ENCODE assay signal across 13 cellular contexts in genomic region chr10:35388197-35388596, GRCh38. TPM values are rescaled to one million over a fixed set of nuclear protein-coding genes. Genes with fewer than 3 reads are reported as not detected.
DNase-seq lines count a peak whose midpoint lies in the region; ATAC-seq and TF ChIP-seq lines count a peak whose summit lies in the region.
"Had no signal": no experiment of that assay in that cellular context is flagged by ENCODE, and none has a peak within 500 bp of the region (broad histone marks: within the 10 kb centered on the region; RNA-seq: fewer than 3 reads in every experiment).

No MANE protein-coding gene starts in this region.

- POLR2A ChIA-PET in AG04450 (lab: Yijun Ruan, JAX) = no interaction called here

- ATAC-seq in GM19025 (IDR thresholded peaks at IDR 0.05; ENCODE audit: low read depth, unreplicated experiment) (peak; percentile 39), HG02885 (IDR thresholded peaks at IDR 0.05; ENCODE audit: poor library complexity, unreplicated experiment) (peak; percentile 41), HG03175 (IDR thresholded peaks at IDR 0.05; ENCODE audit: unreplicated experiment) (no peak)

- TF ChIP-seq CTCF in AG04450 (IDR thresholded peaks at IDR 0.05; ENCODE audit: low read depth, low read length) = no peak

- peak overlapping the region; percentile 41 for H3K27ac ChIP-seq in AG04450 (ENCODE audit: low read depth, low read length)
- H3K27ac ChIP-seq: coronary artery had no signal

- H3K4me3 ChIP-seq in AG04450 (ENCODE audit: low read depth, low read length) = no peak overlapping the region
- H3K4me3 ChIP-seq: coronary artery, mucosa of descending colon, right lobe of liver had no signal

- CTCF ChIA-PET in AG04450 (lab: Charles Lee) = no interaction called here

- H3K27me3 ChIP-seq in AG04450 (ENCODE audit: control insufficient read depth, insufficient read depth, low read length) = no peaks in the 10 kb centered on the region
- H3K27me3 ChIP-seq: right lobe of liver had no signal

- peaks cover 12% of the 10 kb centered on the region; the same call in 1 of the 2 replicates for H3K9me3 ChIP-seq in AG04450 (ENCODE audit: control insufficient read depth, insufficient read depth, low read length)

- DNase-seq in AG04450 (ENCODE audit: low read depth, low spot score) = no peak
- peak; percentile 90 for DNase-seq in NCI-H345 treated with DMSO at 0.1 percent for 48 hours (lab: John Stamatoyannopoulos, UW; ENCODE audit: unreplicated experiment)
- no peak for DNase-seq in DMS 273 (lab: John Stamatoyannopoulos, UW; ENCODE audit: unreplicated experiment)
- DNase-seq in globus pallidus (ENCODE audit: low spot score) = no peak
- no peak for DNase-seq in putamen (ENCODE audit: low spot score)
- DNase-seq: activated naive CD4-positive, alpha-beta T cell treated with Interleukin-2 at 50 U/mL for 16 hours; mucosa of descending colon; NCI-H1092 treated with DMSO at 0.1 percent for 48 hours; right lobe of liver had no signal

RNA-seq across cellular contexts. Expression of gene CCNY, which starts 51.9 kb away (rescaled TPM):
- polyA plus RNA-seq in AG04450 (2011; rRNA removed) = 90.2 and 97.3 TPM in 2 replicates
- polyA minus RNA-seq in AG04450 (2011; rRNA and poly(A)+ RNA removed) = 91.1 and 94.3 TPM in 2 replicates
